Comparison of ENCODE assay signal across 1 cellular context in genomic region chr2:80896576-80896975, GRCh38.
TF ChIP-seq lines count a peak whose summit lies in the region.

No MANE protein-coding gene starts in this region.

TF ChIP-seq in H1, 55 proteins besides CTCF, POLR2A, EP300 and RAD21:
- TF ChIP-seq ZNF274 (IDR thresholded peaks at IDR 0.05; ENCODE audit: borderline replicate concordance, extremely low read depth, low read length): no peak
- no peak for TF ChIP-seq JUN (IDR thresholded peaks at IDR 0.05; ENCODE audit: low read depth, low read length)
- TF ChIP-seq MAFK (IDR thresholded peaks at IDR 0.05; ENCODE audit: low read depth, low read length): no peak
- no peak for TF ChIP-seq KDM4A (IDR thresholded peaks at IDR 0.05; ENCODE audit: low read depth, low read length, severe bottlenecking)
- TF ChIP-seq PHF8 (conservative IDR thresholded peaks at IDR 0.05; ENCODE audit: low read depth, low read length): no peak
- no peak for TF ChIP-seq NANOG (IDR thresholded peaks at IDR 0.05; ENCODE audit: insufficient read depth, low read depth, low read length, poor library complexity, severe bottlenecking)
- TF ChIP-seq RNF2 (IDR thresholded peaks at IDR 0.05; ENCODE audit: borderline replicate concordance, low read depth, low read length, missing control alignments, poor library complexity, severe bottlenecking): no peak
- no peak for TF ChIP-seq POU5F1 (IDR thresholded peaks at IDR 0.05; ENCODE audit: low read depth, low read length)
- TF ChIP-seq SP2 (IDR thresholded peaks at IDR 0.05; ENCODE audit: low read length): no peak
- TF ChIP-seq SIN3A (conservative IDR thresholded peaks at IDR 0.05 in 1 of 2, IDR thresholded peaks at IDR 0.05 in 1 of 2; ENCODE audit: low read depth in 1 of 2, low read length in 2 of 2): no peak
- TF ChIP-seq YY1 (IDR thresholded peaks at IDR 0.05; ENCODE audit: low read depth, low read length): no peak
- TF ChIP-seq SP4 (IDR thresholded peaks at IDR 0.05; ENCODE audit: low read length): no peak
- no peak for TF ChIP-seq TCF12 (IDR thresholded peaks at IDR 0.05; ENCODE audit: low read depth, low read length)
- TF ChIP-seq ATF3 (IDR thresholded peaks at IDR 0.05; ENCODE audit: insufficient read depth, low read depth, low read length): no peak
- TF ChIP-seq CHD1 (IDR thresholded peaks at IDR 0.05; ENCODE audit: low read depth, low read length): no peak
- TF ChIP-seq CHD7 (IDR thresholded peaks at IDR 0.05; ENCODE audit: insufficient replicate concordance, low read length): no peak
- no peak for TF ChIP-seq TEAD4 (IDR thresholded peaks at IDR 0.05; ENCODE audit: low read depth, low read length)
- TF ChIP-seq KDM1A (IDR thresholded peaks at IDR 0.05; ENCODE audit: borderline replicate concordance, low read length): no peak
- TF ChIP-seq CBX8 (IDR thresholded peaks at IDR 0.05; ENCODE audit: borderline replicate concordance, low read depth, low read length): no peak
